In genomic region chr7:74149556-74149955, GRCh38 we compare ENCODE assay signal across 15 cellular contexts. TPM values are rescaled to one million over a fixed set of nuclear protein-coding genes. Genes with fewer than 3 reads are reported as not detected.
A peak's percentile ranks its signal among the peaks of the same experiment; 100 is the strongest.
DNase-seq lines count a peak whose midpoint lies in the region; ATAC-seq and TF ChIP-seq lines count a peak whose summit lies in the region.
"Had no signal": no experiment of that assay in that cellular context is flagged by ENCODE, and none has a peak within 500 bp of the region (broad histone marks: within the 10 kb centered on the region; RNA-seq: fewer than 3 reads in every experiment).

No MANE protein-coding gene starts in this region.

- H3K36me3 ChIP-seq in adipocyte (ENCODE audit: control insufficient read depth, insufficient read depth, low read length, severe bottlenecking) (no peaks in the 10 kb centered on the region), brain microvascular endothelial cell (replicated peaks) (no peaks in the 10 kb centered on the region)
- H3K36me3 ChIP-seq: BLaER1 had no signal

- in situ Hi-C loops in brain microvascular endothelial cell (cut with HindIII; ENCODE audit: low pct_ligation_motif_present, low sequenced_read_pairs) = no loop called here

- peaks cover 3% of the 10 kb centered on the region for H3K4me1 ChIP-seq in adipocyte (ENCODE audit: control insufficient read depth, insufficient read depth, low read length)
- no peaks in the 10 kb centered on the region for H3K4me1 ChIP-seq in foreskin keratinocyte

- peak overlapping the region; percentile 76 to 87 (median 86) for H3K27ac Mint-ChIP-seq in nephron
- H3K27ac Mint-ChIP-seq: CD14-positive monocyte; CD4-positive, alpha-beta memory T cell; H9 had no signal

- peaks cover 3% of the 10 kb centered on the region for H3K9me3 ChIP-seq in adipocyte (ENCODE audit: control insufficient read depth, low read length)

- DNase-seq in adipocyte (ENCODE audit: low read depth) (peak; percentile 47), fibroblast of the conjunctiva (ENCODE audit: low read depth) (peak; percentile 21), dermis blood vessel endothelial cell (no peak), foreskin keratinocyte (no peak), brain microvascular endothelial cell (no peak)
- DNase-seq: ACHN; CD4-positive, alpha-beta memory T cell; DMS153; DMS79; GDM1; H9; IMR-90 had no signal

- ATAC-seq in foreskin keratinocyte = no peak

- H3K27me3 ChIP-seq in adipocyte (replicated peaks; ENCODE audit: control insufficient read depth, insufficient read depth, low read length) (no peaks in the 10 kb centered on the region), foreskin keratinocyte (no peaks in the 10 kb centered on the region), brain microvascular endothelial cell (replicated peaks) (no peaks in the 10 kb centered on the region)
- H3K27me3 ChIP-seq: BLaER1 had no signal

- peaks cover 7% of the 10 kb centered on the region for H3K4me1 Mint-ChIP-seq in nephron
- H3K4me1 Mint-ChIP-seq: CD14-positive monocyte; CD4-positive, alpha-beta memory T cell had no signal

- H3K9ac ChIP-seq in adipocyte (ENCODE audit: low read length) = no peak overlapping the region
- H3K9ac ChIP-seq: BLaER1 had no signal

- H3K36me3 Mint-ChIP-seq in nephron (ENCODE audit: low read depth) = no peaks in the 10 kb centered on the region
- H3K36me3 Mint-ChIP-seq: CD14-positive monocyte; CD4-positive, alpha-beta memory T cell had no signal

- peaks cover 5% of the 10 kb centered on the region for H3K9me3 Mint-ChIP-seq in nephron

- no peaks in the 10 kb centered on the region for H3K27me3 Mint-ChIP-seq in nephron (ENCODE audit: low read depth)

- H3K4me3 ChIP-seq in adipocyte (ENCODE audit: low read length) = no peak overlapping the region
- H3K4me3 ChIP-seq in brain microvascular endothelial cell (ENCODE audit: low read depth, low read length) = no peak overlapping the region
- H3K4me3 ChIP-seq: BLaER1 had no signal

- TF ChIP-seq CTCF in nephron (IDR thresholded peaks at IDR 0.05; ENCODE audit: unreplicated experiment in 3 of 3) = no peak
- TF ChIP-seq CTCF in foreskin keratinocyte (conservative IDR thresholded peaks at IDR 0.05) = no peak
- no peak for TF ChIP-seq CTCF in brain microvascular endothelial cell (IDR thresholded peaks at IDR 0.05; ENCODE audit: low read depth, low read length, missing control alignments)

- no peak overlapping the region for H3K4me3 Mint-ChIP-seq in nephron
- H3K4me3 Mint-ChIP-seq: CD14-positive monocyte; CD4-positive, alpha-beta memory T cell; H9 had no signal

- H3K27ac ChIP-seq in foreskin keratinocyte = no peak overlapping the region
- H3K27ac ChIP-seq in brain microvascular endothelial cell = no peak overlapping the region
- H3K27ac ChIP-seq: BLaER1 had no signal

RNA-seq across cellular contexts. Expression of gene EIF4H, which starts 24.6 kb away (rescaled TPM):
- total RNA-seq in dermis blood vessel endothelial cell (305 and 481 TPM in 2 replicates), foreskin keratinocyte (320 and 332 TPM in 2 replicates)
- 274 and 296 TPM in 2 replicates for polyA plus RNA-seq in foreskin keratinocyte

Comparison
In these comparisons a context has a peak if more than half of its experiments do, and no peak if none do; other contexts are left out.
1. DNase-seq: peak in adipocyte (single experiment) and fibroblast of the conjunctiva (single experiment); none in dermis blood vessel endothelial cell (single experiment), foreskin keratinocyte (0 of 2) and brain microvascular endothelial cell (single experiment).